In genomic region chr22:29269731-29270474, GRCh38 we compare ENCODE assay signal across 8 cellular contexts. TPM values are rescaled to one million over a fixed set of nuclear protein-coding genes. Genes with fewer than 3 reads are reported as not detected.
DNase-seq lines count a peak whose midpoint lies in the region; ATAC-seq, FAIRE-seq and TF ChIP-seq lines count a peak whose summit lies in the region.

No MANE protein-coding gene starts in this region.

- TF ChIP-seq POLR2A in GM12878 (IDR thresholded peaks at IDR 0.05; ENCODE audit: low read depth, low read length): no peak

- H3K9me3 ChIP-seq in BE2C (no peaks in the 10 kb centered on the region), GM12878 (replicated peaks; ENCODE audit: control insufficient read depth, insufficient read depth, low read length) (no peaks in the 10 kb centered on the region), upper lobe of right lung (no peaks in the 10 kb centered on the region)

- no TSS peak for BruUV-seq in GM12878 (replicated peaks; lab: Mats Ljungman, UMichigan)

- H3K4me3 ChIP-seq in BE2C (ENCODE audit: low read depth, low read length): peak overlapping the region; percentile 97
- peak overlapping the region; percentile 69 for H3K4me3 ChIP-seq in Jurkat, Clone E6-1 (ENCODE audit: low read length)
- peak overlapping the region; percentile 96 for H3K4me3 ChIP-seq in GM12878
- H3K4me3 ChIP-seq in upper lobe of right lung: peak overlapping the region; percentile 95

- H3K9ac ChIP-seq in GM12878 (ENCODE audit: control insufficient read depth, insufficient read depth, low read length): peak overlapping the region; percentile 99

- DNase-seq in BE2C (no peak), GM12878 (ENCODE audit: low read depth, low spot score) (no peak), lung microvascular endothelial cell (ENCODE audit: low read depth in 2 of 2) (peak; percentile 10 to 14), upper lobe of right lung (no peak), nucleus accumbens (lab: John Stamatoyannopoulos, UW) (no peak), iPS-NIHi11 (ENCODE audit: low spot score) (no peak)
- DNase-seq in Jurkat, Clone E6-1 (ENCODE audit: low read depth, low spot score): no peak

- H3K27ac ChIP-seq in GM12878 (ENCODE audit: control insufficient read depth, insufficient read depth): 0 out of 2 replicates have a peak overlapping the region, but pooled peaks have one; percentile 15
- H3K27ac ChIP-seq in upper lobe of right lung: peak overlapping the region; percentile 100

- intact Hi-C loops in GM12878 (cut with micrococcal nuclease; ENCODE audit: unreplicated experiment): no loop called here
- intact Hi-C loops in upper lobe of right lung (cut with DNase I): no loop called here

- H4K20me1 ChIP-seq in GM12878 (ENCODE audit: control insufficient read depth, insufficient read depth): peaks cover 22% of the 10 kb centered on the region

- POLR2A ChIA-PET in GM12878 (lab: Charles Lee): interaction anchor here (0.5 to 1.2 kb wide), 4 partner anchors 17 to 309 kb away, joined by 3 to 5 read pairs (median 3); no protein-coding TSS in a partner anchor

- no peak for TF ChIP-seq RAD21 in GM12878 (IDR thresholded peaks at IDR 0.05; ENCODE audit: insufficient read depth, low read depth, low read length)

- no peak for ATAC-seq in GM12878
- ATAC-seq in upper lobe of right lung: no peak
- ATAC-seq in HG02840 (IDR thresholded peaks at IDR 0.05; ENCODE audit: low FRiP score, unreplicated experiment): no peak

- H3K27me3 ChIP-seq in BE2C (no peaks in the 10 kb centered on the region), GM12878 (replicated peaks in 1 of 2; ENCODE audit: control insufficient read depth in 2 of 2, insufficient read depth in 2 of 2, low read length in 1 of 2) (no peaks in the 10 kb centered on the region), upper lobe of right lung (no peaks in the 10 kb centered on the region)

- no peak overlapping the region for H2AFZ ChIP-seq in GM12878 (ENCODE audit: control insufficient read depth, low read depth, low read length)

- FAIRE-seq in GM12878 (lab: Jason Lieb, UNC): no peak

- RAD21 ChIA-PET in GM12878 (lab: Charles Lee; ENCODE audit: unreplicated experiment): no interaction called here

- 7% methylated on average over 13 of the region's 13 CpGs for WGBS in GM12878 (ENCODE audit: insufficient coverage, insufficient replicate concordance, low lambda C conversion rate, missing lambda C conversion rate)

- peaks cover 93% of the 10 kb centered on the region for H3K79me2 ChIP-seq in GM12878 (ENCODE audit: control insufficient read depth, insufficient read depth, low read length)

- TF ChIP-seq CTCF in BE2C (IDR thresholded peaks at IDR 0.05; ENCODE audit: low read depth, low read length) (no peak), GM12878 (IDR thresholded peaks at IDR 0.05 in 2 of 3, conservative IDR thresholded peaks at IDR 0.05 in 1 of 3; ENCODE audit: control insufficient read depth in 2 of 3, extremely low read depth in 1 of 3, insufficient read depth in 1 of 3, low read depth in 3 of 3, low read length in 3 of 3) (no peak), upper lobe of right lung (IDR thresholded peaks at IDR 0.05) (no peak)

- in situ Hi-C loops in GM12878 (cut with MboI): no loop called here

- SMC1A ChIA-PET in GM12878 (lab: Charles Lee; ENCODE audit: uncharacterized antibody, unreplicated experiment): interaction anchor here (1.1 to 1.7 kb wide), 4 partner anchors 9 to 66 kb away, joined by 3 to 8 read pairs (median 4); no protein-coding TSS in a partner anchor

- peaks cover 79% of the 10 kb centered on the region for H3K36me3 ChIP-seq in BE2C
- H3K36me3 ChIP-seq in GM12878 (ENCODE audit: control insufficient read depth in 2 of 2, insufficient read depth in 2 of 2, low read length in 1 of 2): peaks cover 8 to 41% of the 10 kb centered on the region in 2 experiments
- peaks cover 33% of the 10 kb centered on the region for H3K36me3 ChIP-seq in upper lobe of right lung

- no peaks in the 10 kb centered on the region; the same call in 1 of the 2 replicates for H3K4me1 ChIP-seq in BE2C
- H3K4me1 ChIP-seq in GM12878 (ENCODE audit: control insufficient read depth, insufficient read depth, low read length): peaks cover 3% of the 10 kb centered on the region; the same call in 1 of the 2 replicates
- peaks cover 62% of the 10 kb centered on the region for H3K4me1 ChIP-seq in upper lobe of right lung

- peak overlapping the region; percentile 60 for H3K4me2 ChIP-seq in GM12878 (ENCODE audit: control insufficient read depth, insufficient read depth)

- TF ChIP-seq EP300 in GM12878 (IDR thresholded peaks at IDR 0.05; ENCODE audit: borderline replicate concordance in 1 of 2, control insufficient read depth in 1 of 2, low read depth in 2 of 2, low read length in 2 of 2): no peak

- CTCF ChIA-PET in GM12878 (lab: Yijun Ruan, JAX): interaction anchor here (0.6 to 2.5 kb wide), 2 partner anchors 10 to 1681 kb away, joined by 3 to 6 read pairs; no protein-coding TSS in a partner anchor

RNA-seq across cellular contexts. Expression of gene EWSR1, which starts 1.8 kb away (rescaled TPM):
- polyA plus RNA-seq in BE2C (2012; ENCODE audit: insufficient read depth, insufficient read length, low read depth): 451 TPM
- polyA plus RNA-seq in Jurkat, Clone E6-1 (2012; ENCODE audit: insufficient read depth, insufficient read length): 477 TPM
- 358 and 390 TPM in 2 replicates for total RNA-seq in GM12878 (2013; cell fraction: nucleolus; rRNA removed)
- 339 and 342 TPM in 2 replicates for total RNA-seq in GM12878 (2014; rRNA removed)
- 200 and 209 TPM in 2 replicates for total RNA-seq in GM12878 (2014; rRNA removed; fragmentation: Illumina TruSeq; extraction: Trizol)
- total RNA-seq in GM12878 (2021): 307 and 325 TPM in 2 replicates
- 140 TPM for polyA plus RNA-seq in GM12878 (2011; ENCODE audit: low read depth)
- 233 and 400 TPM in 2 replicates for polyA plus RNA-seq in GM12878 (2011; rRNA removed)
- polyA plus RNA-seq in GM12878 (2011; cell fraction: cytosol; rRNA removed): 486 and 548 TPM in 2 replicates
- polyA plus RNA-seq in GM12878 (2011; cell fraction: nucleus; rRNA removed): 908 and 919 TPM in 2 replicates
- 149 and 217 TPM in 2 replicates for polyA plus RNA-seq in GM12878 (2012)
- 430 and 480 TPM in 2 replicates for polyA plus RNA-seq in GM12878 (2014; fragmentation: Illumina TruSeq; extraction: Trizol)
- 100 to 1,000 TPM; 130 to 180 TPM for polyA plus RNA-seq in GM12878 (2014; fragmentation: Nextera tagmentation; extraction: Ambion mirVana)
- polyA plus RNA-seq in GM12878 (2014; rRNA removed): 369 and 388 TPM in 2 replicates
- 100 to 1,000 TPM; 426 to 464 TPM for polyA plus RNA-seq in GM12878 (2016; fragmentation: Nextera tagmentation; extraction: Ambion mirVana)
- polyA minus RNA-seq in GM12878 (2011; rRNA and poly(A)+ RNA removed): 345 and 478 TPM in 2 replicates
- polyA minus RNA-seq in GM12878 (2011; cell fraction: cytosol; rRNA and poly(A)+ RNA removed): 124 and 140 TPM in 2 replicates
- polyA minus RNA-seq in GM12878 (2011; cell fraction: nucleus; rRNA and poly(A)+ RNA removed): 141 and 185 TPM in 2 replicates
- total RNA-seq in lung microvascular endothelial cell: 115 and 137 TPM in 2 replicates
- 149 TPM for total RNA-seq in upper lobe of right lung

RNA-seq across cellular contexts. Expression of gene RHBDD3, which starts 2.1 kb away (rescaled TPM):
- 79.5 TPM for polyA plus RNA-seq in BE2C (2012; ENCODE audit: insufficient read depth, insufficient read length, low read depth)
- 35.8 TPM for polyA plus RNA-seq in Jurkat, Clone E6-1 (2012; ENCODE audit: insufficient read depth, insufficient read length)
- total RNA-seq in GM12878 (2013; cell fraction: nucleolus; rRNA removed): 36.7 and 43.7 TPM in 2 replicates
- total RNA-seq in GM12878 (2014; rRNA removed) (30.7 and 37.9 TPM in 2 replicates), GM12878 (2014; rRNA removed; fragmentation: Illumina TruSeq; extraction: Trizol) (10.0 and 11.9 TPM in 2 replicates), GM12878 (2021) (23.1 and 28.4 TPM in 2 replicates), lung microvascular endothelial cell (13.1 and 14.1 TPM in 2 replicates), upper lobe of right lung (19.0 TPM)
- 5.3 TPM for polyA plus RNA-seq in GM12878 (2011; ENCODE audit: low read depth)
- polyA plus RNA-seq in GM12878 (2011; rRNA removed) (3.8 and 8.6 TPM in 2 replicates), GM12878 (2014; fragmentation: Illumina TruSeq; extraction: Trizol) (3.9 and 8.1 TPM in 2 replicates), GM12878 (2014; fragmentation: Nextera tagmentation; extraction: Ambion mirVana) (1 to 10 TPM in 1 of 2 experiments, under 1 TPM in 1; 0.27 to 1.2 TPM), GM12878 (2014; rRNA removed) (37.6 and 41.2 TPM in 2 replicates), GM12878 (2016; fragmentation: Nextera tagmentation; extraction: Ambion mirVana) (10 to 100 TPM; 36.9 to 38.7 TPM)
- 14.9 and 23.0 TPM in 2 replicates for polyA plus RNA-seq in GM12878 (2011; cell fraction: cytosol; rRNA removed)
- polyA plus RNA-seq in GM12878 (2011; cell fraction: nucleus; rRNA removed): 23.5 and 35.8 TPM in 2 replicates
- polyA plus RNA-seq in GM12878 (2012): 13.5 and 16.4 TPM in 2 replicates
- polyA minus RNA-seq in GM12878 (2011; rRNA and poly(A)+ RNA removed): 3.6 and 9.5 TPM in 2 replicates
- polyA minus RNA-seq in GM12878 (2011; cell fraction: cytosol; rRNA and poly(A)+ RNA removed): 2.9 and 6.8 TPM in 2 replicates
- polyA minus RNA-seq in GM12878 (2011; cell fraction: nucleus; rRNA and poly(A)+ RNA removed): 5.3 and 13.4 TPM in 2 replicates

RNA-seq across cellular contexts. Expression of gene GAS2L1, which starts 36.5 kb away (rescaled TPM):
- polyA plus RNA-seq in BE2C (2012; ENCODE audit: insufficient read depth, insufficient read length, low read depth): 4.2 TPM
- 45.0 TPM for polyA plus RNA-seq in Jurkat, Clone E6-1 (2012; ENCODE audit: insufficient read depth, insufficient read length)
- not detected in 2 replicates for total RNA-seq in GM12878 (2013; cell fraction: nucleolus; rRNA removed)
- total RNA-seq in GM12878 (2014; rRNA removed): not detected in 2 replicates
- not detected in 2 replicates for total RNA-seq in GM12878 (2014; rRNA removed; fragmentation: Illumina TruSeq; extraction: Trizol)
- total RNA-seq in GM12878 (2021): 0.13 and 0.43 TPM in 2 replicates
- polyA plus RNA-seq in GM12878 (2011; ENCODE audit: low read depth): not detected
- not detected in 2 replicates for polyA plus RNA-seq in GM12878 (2011; rRNA removed)
- 0.07 TPM in 1 of 2 replicates, not detected in the other for polyA plus RNA-seq in GM12878 (2011; cell fraction: cytosol; rRNA removed)
- 0.13 and 0.28 TPM in 2 replicates for polyA plus RNA-seq in GM12878 (2011; cell fraction: nucleus; rRNA removed)
- polyA plus RNA-seq in GM12878 (2012): 0.12 and 0.25 TPM in 2 replicates
- polyA plus RNA-seq in GM12878 (2014; fragmentation: Illumina TruSeq; extraction: Trizol): not detected in 2 replicates
- polyA plus RNA-seq in GM12878 (2014; fragmentation: Nextera tagmentation; extraction: Ambion mirVana): not detected
- polyA plus RNA-seq in GM12878 (2014; rRNA removed): 0.03 and 0.06 TPM in 2 replicates
- not detected for polyA plus RNA-seq in GM12878 (2016; fragmentation: Nextera tagmentation; extraction: Ambion mirVana)
- not detected in 2 replicates for polyA minus RNA-seq in GM12878 (2011; rRNA and poly(A)+ RNA removed)
- polyA minus RNA-seq in GM12878 (2011; cell fraction: cytosol; rRNA and poly(A)+ RNA removed): not detected in 2 replicates
- polyA minus RNA-seq in GM12878 (2011; cell fraction: nucleus; rRNA and poly(A)+ RNA removed): not detected in 2 replicates
- total RNA-seq in lung microvascular endothelial cell: 12.6 and 18.3 TPM in 2 replicates
- 27.2 TPM for total RNA-seq in upper lobe of right lung

RNA-seq across cellular contexts. Expression of gene RASL10A, which starts 45.6 kb away (rescaled TPM):
- polyA plus RNA-seq in BE2C (2012; ENCODE audit: insufficient read depth, insufficient read length, low read depth): not detected
- polyA plus RNA-seq in Jurkat, Clone E6-1 (2012; ENCODE audit: insufficient read depth, insufficient read length): 4.3 TPM
- total RNA-seq in GM12878 (2013; cell fraction: nucleolus; rRNA removed): not detected in 2 replicates
- 0.27 TPM in 1 of 2 replicates, not detected in the other for total RNA-seq in GM12878 (2014; rRNA removed)
- not detected in 2 replicates for total RNA-seq in GM12878 (2014; rRNA removed; fragmentation: Illumina TruSeq; extraction: Trizol)
- total RNA-seq in GM12878 (2021): 0.32 and 0.46 TPM in 2 replicates
- not detected for polyA plus RNA-seq in GM12878 (2011; ENCODE audit: low read depth)
- 0.12 TPM in 1 of 2 replicates, not detected in the other for polyA plus RNA-seq in GM12878 (2011; rRNA removed)
- 0.10 and 0.33 TPM in 2 replicates for polyA plus RNA-seq in GM12878 (2011; cell fraction: cytosol; rRNA removed)
- polyA plus RNA-seq in GM12878 (2011; cell fraction: nucleus; rRNA removed): 0.51 and 0.92 TPM in 2 replicates
- polyA plus RNA-seq in GM12878 (2012): 0.31 and 0.35 TPM in 2 replicates
- not detected in 2 replicates for polyA plus RNA-seq in GM12878 (2014; fragmentation: Illumina TruSeq; extraction: Trizol)
- not detected for polyA plus RNA-seq in GM12878 (2014; fragmentation: Nextera tagmentation; extraction: Ambion mirVana)
- not detected in 2 replicates for polyA plus RNA-seq in GM12878 (2014; rRNA removed)
- under 1 TPM; 0.17 to 0.24 TPM for polyA plus RNA-seq in GM12878 (2016; fragmentation: Nextera tagmentation; extraction: Ambion mirVana)
- not detected in 2 replicates for polyA minus RNA-seq in GM12878 (2011; rRNA and poly(A)+ RNA removed)
- not detected in 2 replicates for polyA minus RNA-seq in GM12878 (2011; cell fraction: cytosol; rRNA and poly(A)+ RNA removed)
- not detected in 2 replicates for polyA minus RNA-seq in GM12878 (2011; cell fraction: nucleus; rRNA and poly(A)+ RNA removed)
- total RNA-seq in lung microvascular endothelial cell: 0.99 and 1.5 TPM in 2 replicates
- 0.72 TPM for total RNA-seq in upper lobe of right lung

Comparison
In these comparisons a context has a peak if more than half of its experiments do, and no peak if none do; other contexts are left out.
1. DNase-seq: peak in lung microvascular endothelial cell (2 of 2); none in BE2C (single experiment), Jurkat, Clone E6-1 (single experiment), GM12878 (single experiment), upper lobe of right lung (single experiment), nucleus accumbens (0 of 56) and iPS-NIHi11 (single experiment).
2. Peak in every context shown above with its lines, with median percentiles within 50 percentile points of each other: H3K4me3 ChIP-seq.